Comparison of ENCODE assay signal across 13 cellular contexts in the genomic region with DNA sequence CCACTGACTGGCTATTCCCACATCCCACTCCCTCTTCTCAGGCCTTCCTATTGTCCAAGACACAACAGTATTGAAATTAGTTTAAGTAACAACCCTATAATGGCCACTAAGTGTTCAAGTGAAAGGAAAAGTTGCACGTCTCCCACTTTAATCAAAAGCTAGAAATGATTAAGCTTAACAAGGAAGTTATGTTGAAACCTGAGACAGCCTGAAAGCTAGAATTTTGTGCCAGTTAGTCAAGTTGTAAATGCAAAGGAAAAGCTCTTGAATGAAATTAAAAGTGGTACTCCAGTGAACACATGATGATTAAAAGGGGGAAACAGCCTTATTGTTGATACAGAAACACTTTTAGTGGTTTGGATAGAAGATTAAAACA.
DNase-seq lines count a peak whose midpoint lies in the region; ATAC-seq and TF ChIP-seq lines count a peak whose summit lies in the region.
"Had no signal": no experiment of that assay in that cellular context is flagged by ENCODE, and none has a peak within 500 bp of the region (broad histone marks: within the 10 kb centered on the region; RNA-seq: fewer than 3 reads in every experiment).

No MANE protein-coding gene starts in this region.

- no peaks in the 10 kb centered on the region for H3K9me2 ChIP-seq in HCT116 (ENCODE audit: insufficient read depth)

- no peak for TF ChIP-seq POLR2A in HCT116 (IDR thresholded peaks at IDR 0.05; ENCODE audit: borderline replicate concordance, extremely low read depth, insufficient read depth, insufficient read length)

- no peak for TF ChIP-seq RAD21 in HCT116 (IDR thresholded peaks at IDR 0.05; ENCODE audit: low read depth)

- in situ Hi-C loops in Caki2 (cut with HindIII; ENCODE audit: low pct_unique_long_range_greater_than_20kb, low sequenced_read_pairs): no loop called here

- H4K20me1 ChIP-seq in HCT116 (ENCODE audit: insufficient read depth): no peaks in the 10 kb centered on the region
- H4K20me1 ChIP-seq: BLaER1 treated with 17β-estradiol and CSF1 and Interleukin-3, amounts not matched to agents 10 nM and 100 nM had no signal

- no peak overlapping the region for H3K9ac ChIP-seq in HCT116 (ENCODE audit: low read length)
- H3K9ac ChIP-seq: BLaER1 treated with 17β-estradiol and CSF1 and Interleukin-3, amounts not matched to agents 10 nM and 100 nM had no signal

- H3K36me3 ChIP-seq in HCT116 (ENCODE audit: control insufficient read depth in 1 of 2, insufficient read depth in 2 of 2, low read length in 2 of 2) (no peaks in the 10 kb centered on the region), left lung (no peaks in the 10 kb centered on the region)

- H3K4me3 ChIP-seq in HCT116 (replicated peaks in 1 of 2; ENCODE audit: low read depth in 1 of 2, low read length in 2 of 2) (no peak overlapping the region), left lung (no peak overlapping the region)
- H3K4me3 ChIP-seq: BLaER1 treated with 17β-estradiol and CSF1 and Interleukin-3, amounts not matched to agents 10 nM and 100 nM had no signal

- H3K4me1 ChIP-seq in HCT116 (ENCODE audit: control insufficient read depth in 1 of 2, insufficient read depth in 2 of 2, low read length in 2 of 2) (peaks cover 0 to 8% of the 10 kb centered on the region in 2 experiments; a peak in 1 of 4 replicates), left lung (no peaks in the 10 kb centered on the region)
- H3K4me1 ChIP-seq: BLaER1 treated with 17β-estradiol and CSF1 and Interleukin-3, amounts not matched to agents 10 nM and 100 nM had no signal

- no peak overlapping the region for H3K27ac ChIP-seq in HCT116 (ENCODE audit: low read depth, low read length)
- peak overlapping the region in 1 of 2 donors; percentile 44 for H3K27ac ChIP-seq in left lung
- H3K27ac ChIP-seq: BLaER1 treated with 17β-estradiol and CSF1 and Interleukin-3, amounts not matched to agents 10 nM and 100 nM had no signal

- H3K27me3 ChIP-seq in HCT116 (ENCODE audit: insufficient read depth, low read length) (no peaks in the 10 kb centered on the region), left lung (no peaks in the 10 kb centered on the region)
- H3K27me3 ChIP-seq: BLaER1 treated with 17β-estradiol and CSF1 and Interleukin-3, amounts not matched to agents 10 nM and 100 nM had no signal

- BruUV-seq in HCT116 (replicated peaks; lab: Mats Ljungman, UMichigan): no TSS peak

- RAD21 ChIA-PET in HCT116 (lab: Charles Lee; ENCODE audit: low non-redundant PET in 1 of 2, low total read pairs in 2 of 2, uncharacterized antibody in 2 of 2, unreplicated experiment in 2 of 2): no interaction called here

- POLR2A ChIA-PET in HCT116 (lab: Charles Lee): no interaction called here
- POLR2A ChIA-PET in activated CD4-positive, alpha-beta T cell treated with anti-CD3 and anti-CD28 coated beads, Interleukin-2, amount 10 ng/mL, durations not matched to agents 7 days and 5 days (lab: Charles Lee): no interaction called here

- no peaks in the 10 kb centered on the region for H3K27me3 Mint-ChIP-seq in activated CD4-positive, alpha-beta T cell treated with anti-CD3 and anti-CD28 coated beads, Interleukin-2, amount 10 ng/mL, durations not matched to agents 7 days and 5 days
- H3K27me3 Mint-ChIP-seq: CD4-positive, CD25-positive, alpha-beta regulatory T cell; IgD-negative memory B cell had no signal

- no peaks in the 10 kb centered on the region for H3K36me3 Mint-ChIP-seq in activated CD4-positive, alpha-beta T cell treated with anti-CD3 and anti-CD28 coated beads, Interleukin-2, amount 10 ng/mL, durations not matched to agents 7 days and 5 days (ENCODE audit: low read depth)
- H3K36me3 Mint-ChIP-seq: CD4-positive, CD25-positive, alpha-beta regulatory T cell; IgD-negative memory B cell had no signal

- H3K9me3 ChIP-seq in HCT116 (ENCODE audit: control insufficient read depth in 1 of 2, insufficient read depth in 1 of 2, low read depth in 1 of 2, low read length in 2 of 2) (no peaks in the 10 kb centered on the region), left lung (peaks cover 0 to 14% of the 10 kb centered on the region in 2 donors)

- no peak overlapping the region for H3K4me2 ChIP-seq in HCT116 (ENCODE audit: low read length)
- H3K4me2 ChIP-seq: BLaER1 treated with 17β-estradiol and CSF1 and Interleukin-3, amounts not matched to agents 10 nM and 100 nM had no signal

- H2AFZ ChIP-seq in HCT116 (ENCODE audit: low read depth, low read length, poor library complexity, severe bottlenecking): peak overlapping the region; percentile 54

- CTCF ChIA-PET in HCT116 (lab: Charles Lee): no interaction called here
- CTCF ChIA-PET in activated CD4-positive, alpha-beta T cell treated with anti-CD3 and anti-CD28 coated beads, Interleukin-2, amount 10 ng/mL, durations not matched to agents 7 days and 5 days (lab: Charles Lee): interaction anchor here (0.9 kb wide), 1 partner anchor 9 kb away, joined by 3 read pairs; no protein-coding TSS in a partner anchor

- peaks cover 3% of the 10 kb centered on the region for H3K9me3 Mint-ChIP-seq in activated CD4-positive, alpha-beta T cell treated with anti-CD3 and anti-CD28 coated beads, Interleukin-2, amount 10 ng/mL, durations not matched to agents 7 days and 5 days

- ATAC-seq in HCT116 (no peak), left lung (peak; percentile 90), HG03025 (IDR thresholded peaks at IDR 0.05; ENCODE audit: low FRiP score, unreplicated experiment) (no peak)

- no peaks in the 10 kb centered on the region for H3K79me2 ChIP-seq in HCT116 (ENCODE audit: insufficient read depth, low read length)

- intact Hi-C loops in HCT116 (cut with micrococcal nuclease) (no loop called here), left lung (cut with DNase I) (no loop called here)

- no peak overlapping the region for H3K27ac Mint-ChIP-seq in activated CD4-positive, alpha-beta T cell treated with anti-CD3 and anti-CD28 coated beads, Interleukin-2, amount 10 ng/mL, durations not matched to agents 7 days and 5 days
- H3K27ac Mint-ChIP-seq: CD4-positive, CD25-positive, alpha-beta regulatory T cell; IgD-negative memory B cell had no signal

- H3K4me3 Mint-ChIP-seq in activated CD4-positive, alpha-beta T cell treated with anti-CD3 and anti-CD28 coated beads, Interleukin-2, amount 10 ng/mL, durations not matched to agents 7 days and 5 days: no peak overlapping the region
- H3K4me3 Mint-ChIP-seq: CD4-positive, CD25-positive, alpha-beta regulatory T cell; IgD-negative memory B cell had no signal

- no peaks in the 10 kb centered on the region for H3K4me1 Mint-ChIP-seq in activated CD4-positive, alpha-beta T cell treated with anti-CD3 and anti-CD28 coated beads, Interleukin-2, amount 10 ng/mL, durations not matched to agents 7 days and 5 days
- H3K4me1 Mint-ChIP-seq: CD4-positive, CD25-positive, alpha-beta regulatory T cell; IgD-negative memory B cell had no signal

- TF ChIP-seq CTCF in HCT116 (IDR thresholded peaks at IDR 0.05 in 2 of 3, conservative IDR thresholded peaks at IDR 0.05 in 1 of 3; ENCODE audit: borderline replicate concordance in 1 of 3, insufficient read depth in 1 of 3, low read depth in 2 of 3, low read length in 2 of 3) (no peak), left lung (IDR thresholded peaks at IDR 0.05) (no peak)

- DNase-seq in Caki2 (ENCODE audit: low read depth) (peak; percentile 2), HCT116 (ENCODE audit: low read depth, low spot score) (no peak), left lung (no peak), renal cortical epithelial cell (ENCODE audit: low read depth) (peak; percentile 82), NCI-H1105 (lab: John Stamatoyannopoulos, UW) (no peak)
- DNase-seq in activated CD4-positive, alpha-beta T cell treated with anti-CD3 and anti-CD28 coated beads, Interleukin-2, amount 10 ng/mL, durations not matched to agents 7 days and 5 days: no peak
- DNase-seq: ACHN; CD4-positive, CD25-positive, alpha-beta regulatory T cell; DND-41; GDM1 had no signal

TF ChIP-seq in HCT116, 20 proteins besides CTCF, POLR2A, EP300 and RAD21:
- no peak for TF ChIP-seq ELF1 (IDR thresholded peaks at IDR 0.05; ENCODE audit: borderline replicate concordance, low read depth)
- no peak for TF ChIP-seq POLR2AphosphoS5 (IDR thresholded peaks at IDR 0.05; ENCODE audit: low read depth, low read length)
- TF ChIP-seq FOSL1 (IDR thresholded peaks at IDR 0.05; ENCODE audit: low read depth): no peak

Comparison
In these comparisons a context has a peak if more than half of its experiments do, and no peak if none do; other contexts are left out.
1. DNase-seq: peak in Caki2 (single experiment) and renal cortical epithelial cell (single experiment); none in HCT116 (single experiment), left lung (0 of 2), NCI-H1105 (single experiment) and activated CD4-positive, alpha-beta T cell treated with anti-CD3 and anti-CD28 coated beads, Interleukin-2, amount 10 ng/mL, durations not matched to agents 7 days and 5 days (single experiment).